In the genomic region with DNA sequence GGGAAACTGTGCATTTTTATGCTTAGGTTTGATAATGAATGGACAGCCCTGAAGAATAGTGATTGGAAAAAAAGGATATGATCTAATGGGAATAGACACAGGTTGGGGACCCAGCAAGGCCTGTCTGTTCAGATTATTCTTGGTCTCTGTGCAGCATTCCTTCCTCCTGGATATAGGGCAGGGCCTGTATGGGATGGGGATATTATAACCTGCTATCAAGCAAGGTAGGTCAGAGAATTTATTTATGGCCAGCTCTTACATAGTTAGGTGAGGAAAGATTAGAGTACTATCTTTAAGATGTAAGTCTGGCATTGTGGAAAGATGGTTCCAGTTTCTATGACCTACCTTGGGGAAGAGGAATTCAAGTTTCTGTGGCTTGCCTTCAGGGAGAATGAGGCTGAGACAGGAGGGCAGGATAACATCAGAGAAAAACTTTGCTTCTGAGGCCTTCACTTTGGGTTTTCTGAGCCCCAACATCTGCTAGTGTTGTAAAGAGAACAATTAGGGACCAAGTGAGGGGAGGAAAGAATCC, we compare ENCODE assay signal across 26 cellular contexts. TPM values are rescaled to one million over a fixed set of nuclear protein-coding genes. Genes with fewer than 3 reads are reported as not detected.
A peak's percentile ranks its signal among the peaks of the same experiment; 100 is the strongest.
DNase-seq lines count a peak whose midpoint lies in the region; ATAC-seq, FAIRE-seq and TF ChIP-seq lines count a peak whose summit lies in the region.
"Had no signal": no experiment of that assay in that cellular context is flagged by ENCODE, and none has a peak within 500 bp of the region (broad histone marks: within the 10 kb centered on the region; RNA-seq: fewer than 3 reads in every experiment).

No MANE protein-coding gene starts in this region.

- H3K27me3 ChIP-seq in small intestine (ENCODE audit: control insufficient read depth in 2 of 2, insufficient read depth in 2 of 2, low read length in 2 of 2) = no peaks in the 10 kb centered on the region
- H3K27me3 ChIP-seq: breast epithelium had no signal

- no peaks in the 10 kb centered on the region for H3K9me3 Mint-ChIP-seq in activated T-cell treated with anti-CD3 and anti-CD28 coated beads, Interleukin-2, amount 50 U/mL, for 24 hours
- no peaks in the 10 kb centered on the region for H3K9me3 Mint-ChIP-seq in activated T-cell treated with anti-CD3 and anti-CD28 coated beads, Interleukin-2, amount 50 U/mL, for 4 hours
- H3K9me3 Mint-ChIP-seq in activated T-helper 2 cell treated with anti-CD3 and anti-CD28 coated beads, Interferon-gamma antibody, Interleukin-2, Interleukin-4, amounts not matched to agents 10 μg/mL and 5 μg/mL and 100 μg/mL, durations not matched to agents 14 hours and 24 hours and 36 hours = no peaks in the 10 kb centered on the region

- in situ Hi-C loops in GM18951 (cut with MboI; ENCODE audit: low sequenced_read_pairs, unreplicated experiment) = no loop called here

- POLR2A ChIA-PET in GM10248 (lab: Yijun Ruan, JAX) = no interaction called here

- no peak overlapping the region for H3K4me3 Mint-ChIP-seq in activated T-cell treated with anti-CD3 and anti-CD28 coated beads, Interleukin-2, amount 50 U/mL, for 24 hours
- no peak overlapping the region for H3K4me3 Mint-ChIP-seq in activated T-cell treated with anti-CD3 and anti-CD28 coated beads, Interleukin-2, amount 50 U/mL, for 4 hours
- H3K4me3 Mint-ChIP-seq in activated T-helper 2 cell treated with anti-CD3 and anti-CD28 coated beads, Interferon-gamma antibody, Interleukin-2, Interleukin-4, amounts not matched to agents 10 μg/mL and 5 μg/mL and 100 μg/mL, durations not matched to agents 14 hours and 24 hours and 36 hours (ENCODE audit: low read depth) = no peak overlapping the region

- H3K4me3 ChIP-seq in small intestine (ENCODE audit: low read depth in 1 of 2, low read length in 2 of 2) = no peak overlapping the region
- H3K4me3 ChIP-seq: breast epithelium, psoas muscle had no signal

- H3K27me3 Mint-ChIP-seq in activated T-cell treated with anti-CD3 and anti-CD28 coated beads, Interleukin-2, amount 50 U/mL, for 24 hours = no peaks in the 10 kb centered on the region
- H3K27me3 Mint-ChIP-seq in activated T-cell treated with anti-CD3 and anti-CD28 coated beads, Interleukin-2, amount 50 U/mL, for 4 hours (ENCODE audit: low read depth) = no peaks in the 10 kb centered on the region
- no peaks in the 10 kb centered on the region for H3K27me3 Mint-ChIP-seq in activated T-helper 2 cell treated with anti-CD3 and anti-CD28 coated beads, Interferon-gamma antibody, Interleukin-2, Interleukin-4, amounts not matched to agents 10 μg/mL and 5 μg/mL and 100 μg/mL, durations not matched to agents 14 hours and 24 hours and 36 hours (ENCODE audit: low read depth)

- no peak for DNase-seq in activated T-cell treated with anti-CD3 and anti-CD28 coated beads, Interleukin-2, amount 50 U/mL, for 24 hours
- DNase-seq in activated T-cell treated with anti-CD3 and anti-CD28 coated beads, Interleukin-2, amount 50 U/mL, for 4 hours = no peak
- DNase-seq in activated T-helper 2 cell treated with anti-CD3 and anti-CD28 coated beads, Interferon-gamma antibody, Interleukin-2, Interleukin-4, amounts not matched to agents 10 μg/mL and 5 μg/mL and 100 μg/mL, durations not matched to agents 14 hours and 24 hours and 36 hours (ENCODE audit: low spot score) = no peak
- DNase-seq in small intestine (peak; percentile 40), head of caudate nucleus (no peak), DMS53 treated with DMSO at 0.1 percent for 48 hours (lab: John Stamatoyannopoulos, UW; ENCODE audit: unreplicated experiment) (no peak), GM10248 (ENCODE audit: extremely low spot score) (no peak)
- DNase-seq: activated effector memory CD4-positive, alpha-beta T cell treated with Interleukin-2 at 50 U/mL for 16 hours; amygdala; Calu3; effector CD8-positive, alpha-beta T cell; erythroblast; foreskin fibroblast; HCEC 1CT; mesendoderm; NCI-H2081; NCI-H345; nucleus accumbens; OCI-M1; psoas muscle; stimulated activated CD8-positive, alpha-beta memory T cell treated with anti-CD3 and anti-CD28 coated beads, Interleukin-4, amount 100 ng/mL, for 48 hours had no signal

- H3K9me3 ChIP-seq in small intestine (ENCODE audit: control insufficient read depth, low read depth) = no peaks in the 10 kb centered on the region
- H3K9me3 ChIP-seq: breast epithelium, psoas muscle had no signal

- peak overlapping the region; percentile 45 for H3K27ac Mint-ChIP-seq in activated T-cell treated with anti-CD3 and anti-CD28 coated beads, Interleukin-2, amount 50 U/mL, for 24 hours
- H3K27ac Mint-ChIP-seq in activated T-helper 2 cell treated with anti-CD3 and anti-CD28 coated beads, Interferon-gamma antibody, Interleukin-2, Interleukin-4, amounts not matched to agents 10 μg/mL and 5 μg/mL and 100 μg/mL, durations not matched to agents 14 hours and 24 hours and 36 hours = peak overlapping the region; percentile 36

- peaks cover 35% of the 10 kb centered on the region for H3K4me1 Mint-ChIP-seq in activated T-cell treated with anti-CD3 and anti-CD28 coated beads, Interleukin-2, amount 50 U/mL, for 24 hours (ENCODE audit: low read depth)
- peaks cover 21% of the 10 kb centered on the region for H3K4me1 Mint-ChIP-seq in activated T-cell treated with anti-CD3 and anti-CD28 coated beads, Interleukin-2, amount 50 U/mL, for 4 hours (ENCODE audit: low read depth)
- H3K4me1 Mint-ChIP-seq in activated T-helper 2 cell treated with anti-CD3 and anti-CD28 coated beads, Interferon-gamma antibody, Interleukin-2, Interleukin-4, amounts not matched to agents 10 μg/mL and 5 μg/mL and 100 μg/mL, durations not matched to agents 14 hours and 24 hours and 36 hours (ENCODE audit: low read depth) = peaks cover 20% of the 10 kb centered on the region

- ATAC-seq in activated T-cell treated with anti-CD3 and anti-CD28 coated beads, Interleukin-2, amount 50 U/mL, for 4 hours = no peak
- ATAC-seq: activated CD4-positive, CD25-positive, alpha-beta regulatory T cell treated with anti-CD3 and anti-CD28 coated beads, Interleukin-2, amount 50 U/mL, for 24 hours; psoas muscle; Right ventricle myocardium inferior had no signal

- H3K36me3 Mint-ChIP-seq in activated T-cell treated with anti-CD3 and anti-CD28 coated beads, Interleukin-2, amount 50 U/mL, for 24 hours (ENCODE audit: low read depth) = peaks cover 50% of the 10 kb centered on the region
- H3K36me3 Mint-ChIP-seq in activated T-cell treated with anti-CD3 and anti-CD28 coated beads, Interleukin-2, amount 50 U/mL, for 4 hours (ENCODE audit: insufficient read depth) = peaks cover 23% of the 10 kb centered on the region
- peaks cover 36% of the 10 kb centered on the region for H3K36me3 Mint-ChIP-seq in activated T-helper 2 cell treated with anti-CD3 and anti-CD28 coated beads, Interferon-gamma antibody, Interleukin-2, Interleukin-4, amounts not matched to agents 10 μg/mL and 5 μg/mL and 100 μg/mL, durations not matched to agents 14 hours and 24 hours and 36 hours (ENCODE audit: low read depth)

- peak; percentile 3 for TF ChIP-seq POLR2A in GM18951 (IDR thresholded peaks at IDR 0.05; ENCODE audit: extremely low read depth, insufficient read depth, insufficient read length)

- H3K36me3 ChIP-seq in small intestine (ENCODE audit: control insufficient read depth in 2 of 2, insufficient read depth in 2 of 2, low read length in 2 of 2) = peaks cover 0 to 8% of the 10 kb centered on the region in 2 donors
- H3K36me3 ChIP-seq: breast epithelium had no signal

- FAIRE-seq in small intestine (lab: Jason Lieb, UNC) = no peak
- FAIRE-seq: GM12891 had no signal

- CTCF ChIA-PET in GM10248 (lab: Yijun Ruan, JAX) = interaction anchor here (1.5 to 8.9 kb wide), 4 partner anchors 157 to 327 kb away, joined by 4 to 213 read pairs (median 42); no protein-coding TSS in a partner anchor

- intact Hi-C loops in activated T-helper 2 cell treated with anti-CD3 and anti-CD28 coated beads, Interferon-gamma antibody, Interleukin-2, Interleukin-4, amounts not matched to agents 10 μg/mL and 5 μg/mL and 100 μg/mL, durations not matched to agents 14 hours and 24 hours and 36 hours (cut with micrococcal nuclease) = no loop called here
- intact Hi-C loops in head of caudate nucleus (cut with DNase I) = no loop called here

- no peak for TF ChIP-seq CTCF in GM10248 (IDR thresholded peaks at IDR 0.05; ENCODE audit: control extremely low read depth, extremely low read depth, low read depth, missing control alignments)

- no peak overlapping the region for H3K27ac ChIP-seq in small intestine (ENCODE audit: low read depth in 1 of 2, low read length in 1 of 2)
- H3K27ac ChIP-seq: breast epithelium, psoas muscle had no signal

- no peaks in the 10 kb centered on the region for H3K4me1 ChIP-seq in small intestine (ENCODE audit: control insufficient read depth in 2 of 2, insufficient read depth in 1 of 2, low read depth in 1 of 2, low read length in 1 of 2)
- H3K4me1 ChIP-seq: breast epithelium, psoas muscle had no signal

RNA-seq across cellular contexts. Expression of gene BIRC2, which starts 8.5 kb away (rescaled TPM):
- 10 to 100 TPM; 25.0 to 31.9 (median 31.7) TPM for total RNA-seq in activated T-cell treated with anti-CD3 and anti-CD28 coated beads, Interleukin-2, amount 50 U/mL, for 4 hours
- 28.0 and 30.4 TPM in 2 replicates for total RNA-seq in activated T-helper 2 cell treated with anti-CD3 and anti-CD28 coated beads, Interferon-gamma antibody, Interleukin-2, Interleukin-4, amounts not matched to agents 10 μg/mL and 5 μg/mL and 100 μg/mL, durations not matched to agents 14 hours and 24 hours and 36 hours
- polyA plus RNA-seq in small intestine = 10 to 100 TPM; 22.1 to 38.5 (median 28.9) TPM

RNA-seq across cellular contexts. Expression of gene BIRC3, which starts 21.3 kb away (rescaled TPM):
- total RNA-seq in activated T-cell treated with anti-CD3 and anti-CD28 coated beads, Interleukin-2, amount 50 U/mL, for 4 hours = 100 to 1,000 TPM in 1 of 3 donors, 10 to 100 TPM in 2; 77.2 to 105 (median 92.4) TPM
- 217 and 221 TPM in 2 replicates for total RNA-seq in activated T-helper 2 cell treated with anti-CD3 and anti-CD28 coated beads, Interferon-gamma antibody, Interleukin-2, Interleukin-4, amounts not matched to agents 10 μg/mL and 5 μg/mL and 100 μg/mL, durations not matched to agents 14 hours and 24 hours and 36 hours
- 10 to 100 TPM; 25.6 to 49.0 (median 32.4) TPM for polyA plus RNA-seq in small intestine
